12 cellular contexts compared by ENCODE assay signal in the genomic region with DNA sequence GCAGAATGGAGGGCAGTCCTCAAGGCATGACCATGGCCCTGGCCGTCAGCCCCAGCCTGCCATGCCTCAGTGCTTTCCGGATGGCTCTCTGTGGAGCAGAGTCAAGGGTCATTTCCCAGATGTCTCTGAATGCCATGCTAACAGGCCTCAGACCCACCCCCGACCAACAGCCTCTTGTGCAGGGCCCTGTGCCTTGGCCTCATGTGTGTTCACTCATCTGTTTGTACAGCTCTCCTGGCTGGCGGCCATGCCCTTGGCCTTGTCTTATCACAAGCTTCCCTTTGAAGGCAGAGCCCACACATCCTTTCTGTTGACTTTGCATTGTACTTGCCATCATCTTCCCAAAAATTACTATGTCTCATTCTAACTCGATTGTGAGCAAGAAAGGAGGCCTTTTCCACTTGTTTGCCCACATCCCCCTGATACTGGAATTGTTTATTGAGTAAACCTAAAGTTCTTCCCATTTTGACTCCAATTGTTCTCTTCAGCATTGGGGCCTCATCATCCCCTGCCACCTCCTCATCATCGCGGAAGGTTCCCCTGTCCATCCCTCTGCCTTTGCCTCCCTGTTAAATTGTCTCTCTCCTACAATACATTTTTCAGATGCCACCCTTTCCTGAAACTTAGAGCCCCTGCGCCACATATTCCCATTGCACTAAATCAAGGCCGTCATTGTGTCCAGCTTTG. TPM values are rescaled to one million over a fixed set of nuclear protein-coding genes. Genes with fewer than 3 reads are reported as not detected.
DNase-seq lines count a peak whose midpoint lies in the region; ATAC-seq and TF ChIP-seq lines count a peak whose summit lies in the region.
"Had no signal": no experiment of that assay in that cellular context is flagged by ENCODE, and none has a peak within 500 bp of the region (broad histone marks: within the 10 kb centered on the region; RNA-seq: fewer than 3 reads in every experiment).

No MANE protein-coding gene starts in this region.

- no peak overlapping the region for H3K4me3 Mint-ChIP-seq in activated T-cell treated with anti-CD3 and anti-CD28 coated beads, Interleukin-2, amount 50 U/mL, for 72 hours
- H3K4me3 Mint-ChIP-seq: natural killer cell had no signal

- H3K4me1 ChIP-seq in trophoblast cell (ENCODE audit: control insufficient read depth in 1 of 2, insufficient read depth in 2 of 2, low read length in 2 of 2): peaks cover 0 to 5% of the 10 kb centered on the region in 2 experiments
- H3K4me1 ChIP-seq in suprapubic skin: peaks cover 4% of the 10 kb centered on the region
- peaks cover 21% of the 10 kb centered on the region for H3K4me1 ChIP-seq in effector memory CD4-positive, alpha-beta T cell (ENCODE audit: control insufficient read depth, insufficient read depth, low read length, poor library complexity, severe bottlenecking)
- H3K4me1 ChIP-seq in gastrocnemius medialis: no peaks in the 10 kb centered on the region

- peak overlapping the region; percentile 36 for H3K27ac Mint-ChIP-seq in activated T-cell treated with anti-CD3 and anti-CD28 coated beads, Interleukin-2, amount 50 U/mL, for 72 hours

- peaks cover 5% of the 10 kb centered on the region for H3K79me1 ChIP-seq in trophoblast cell (ENCODE audit: low read length)

- peak overlapping the region; percentile 43 for H4K12ac ChIP-seq in trophoblast cell (ENCODE audit: low read depth, low read length)

- peaks cover 2% of the 10 kb centered on the region in 2 donors for H3K36me3 Mint-ChIP-seq in activated T-cell treated with anti-CD3 and anti-CD28 coated beads, Interleukin-2, amount 50 U/mL, for 72 hours (ENCODE audit: insufficient read depth in 2 of 2)

- no peak overlapping the region for H2AFZ ChIP-seq in trophoblast cell (ENCODE audit: insufficient read depth, low read length, poor library complexity)
- H2AFZ ChIP-seq: GM23248 had no signal

- H3K27me3 Mint-ChIP-seq in activated T-cell treated with anti-CD3 and anti-CD28 coated beads, Interleukin-2, amount 50 U/mL, for 72 hours (ENCODE audit: low read depth): no peaks in the 10 kb centered on the region

- no CpG with 5 or more reads among the region's 9 CpGs for WGBS in trophoblast cell (ENCODE audit: extremely low coverage, insufficient coverage, insufficient read length)
- 92% methylated on average over 9 of the region's 9 CpGs for WGBS in suprapubic skin

- no peak overlapping the region for H3K27ac ChIP-seq in trophoblast cell (ENCODE audit: low read depth, low read length)
- H3K27ac ChIP-seq in suprapubic skin: no peak overlapping the region
- H3K27ac ChIP-seq in effector memory CD4-positive, alpha-beta T cell (ENCODE audit: insufficient read depth, low read length, poor library complexity, severe bottlenecking): no peak overlapping the region
- H3K27ac ChIP-seq in gastrocnemius medialis: no peak overlapping the region
- H3K27ac ChIP-seq: epithelial cell of prostate, GM23248 had no signal

- no peak overlapping the region for H3K4me2 ChIP-seq in trophoblast cell (ENCODE audit: low read length)

- H3K79me2 ChIP-seq in trophoblast cell (ENCODE audit: control insufficient read depth, insufficient read depth, low read length, poor library complexity): no peaks in the 10 kb centered on the region

- no peak for TF ChIP-seq CTCF in suprapubic skin (IDR thresholded peaks at IDR 0.05)
- no peak for TF ChIP-seq CTCF in gastrocnemius medialis (IDR thresholded peaks at IDR 0.05 in 4 of 5, conservative IDR thresholded peaks at IDR 0.05 in 1 of 5)

- H3K9me3 ChIP-seq in MG63: no peaks in the 10 kb centered on the region
- H3K9me3 ChIP-seq in trophoblast cell (ENCODE audit: insufficient read depth, low read depth, low read length): no peaks in the 10 kb centered on the region
- H3K9me3 ChIP-seq in suprapubic skin: no peaks in the 10 kb centered on the region
- H3K9me3 ChIP-seq in effector memory CD4-positive, alpha-beta T cell (ENCODE audit: control insufficient read depth, low read length): no peaks in the 10 kb centered on the region
- H3K9me3 ChIP-seq in gastrocnemius medialis: no peaks in the 10 kb centered on the region

- H2AK5ac ChIP-seq in trophoblast cell (ENCODE audit: low read length): no peak overlapping the region

- H3K4me1 Mint-ChIP-seq in activated T-cell treated with anti-CD3 and anti-CD28 coated beads, Interleukin-2, amount 50 U/mL, for 72 hours (ENCODE audit: low read depth): peaks cover 40% of the 10 kb centered on the region

- no peaks in the 10 kb centered on the region for H3K27me3 ChIP-seq in MG63
- H3K27me3 ChIP-seq in trophoblast cell (ENCODE audit: insufficient read depth, low read length): no peaks in the 10 kb centered on the region
- no peaks in the 10 kb centered on the region for H3K27me3 ChIP-seq in suprapubic skin
- H3K27me3 ChIP-seq in effector memory CD4-positive, alpha-beta T cell (replicated peaks; ENCODE audit: control insufficient read depth, insufficient read depth, low read length, poor library complexity, severe bottlenecking): no peaks in the 10 kb centered on the region
- no peaks in the 10 kb centered on the region for H3K27me3 ChIP-seq in gastrocnemius medialis

- H2BK12ac ChIP-seq in trophoblast cell (ENCODE audit: low read length): peak overlapping the region; percentile 40

- no peak overlapping the region for H3K4ac ChIP-seq in trophoblast cell (ENCODE audit: low read depth, low read length)

- no peak overlapping the region for H3K9ac ChIP-seq in trophoblast cell (ENCODE audit: low read length)
- H3K9ac ChIP-seq: GM23248 had no signal

- DNase-seq in activated T-cell treated with anti-CD3 and anti-CD28 coated beads, Interleukin-2, amount 50 U/mL, for 72 hours: no peak
- DNase-seq in activated T-cell treated with anti-CD3 and anti-CD28 coated beads for 4 hours (no peak), MG63 (peak; percentile 15), fibroblast of gingiva (ENCODE audit: low read depth) (peak; percentile 58), trophoblast cell (no peak), suprapubic skin (ENCODE audit: low spot score in 2 of 2) (no peak), gastrocnemius medialis (no peak)
- DNase-seq in effector memory CD4-positive, alpha-beta T cell: no peak
- DNase-seq: natural killer cell had no signal

- peak overlapping the region; percentile 44 for H3K14ac ChIP-seq in trophoblast cell (ENCODE audit: low read length)

- H3K9me3 Mint-ChIP-seq in activated T-cell treated with anti-CD3 and anti-CD28 coated beads, Interleukin-2, amount 50 U/mL, for 72 hours: no peaks in the 10 kb centered on the region
- H3K9me3 Mint-ChIP-seq: natural killer cell had no signal

- intact Hi-C loops in gastrocnemius medialis (cut with DNase I; ENCODE audit: low total_unique reads): no loop called here

- TF ChIP-seq EP300 in suprapubic skin (IDR thresholded peaks at IDR 0.05): no peak

- H3K4me3 ChIP-seq in MG63: no peak overlapping the region
- no peak overlapping the region for H3K4me3 ChIP-seq in trophoblast cell (ENCODE audit: low read depth, low read length)
- no peak overlapping the region for H3K4me3 ChIP-seq in suprapubic skin
- H3K4me3 ChIP-seq in effector memory CD4-positive, alpha-beta T cell (ENCODE audit: insufficient read depth, low read depth, low read length, poor library complexity, severe bottlenecking): no peak overlapping the region
- no peak overlapping the region for H3K4me3 ChIP-seq in gastrocnemius medialis
- H3K4me3 ChIP-seq: GM23248 had no signal

- in situ Hi-C loops in gastrocnemius medialis (cut with MboI; ENCODE audit: low sequenced_read_pairs in 4 of 4): no loop called here

- ATAC-seq in activated T-cell treated with anti-CD3 and anti-CD28 coated beads, Interleukin-2, amount 50 U/mL, for 72 hours (replicated peaks in 1 of 2): no peak
- no peak for ATAC-seq in gastrocnemius medialis
- ATAC-seq: left lobe of liver had no signal

- TF ChIP-seq POLR2A in suprapubic skin (IDR thresholded peaks at IDR 0.05) (no peak), gastrocnemius medialis (IDR thresholded peaks at IDR 0.05) (no peak)

- peak overlapping the region; percentile 14 for H4K91ac ChIP-seq in trophoblast cell (ENCODE audit: low read depth, low read length)

- peak overlapping the region; percentile 31 for H2BK5ac ChIP-seq in trophoblast cell (ENCODE audit: low read depth, low read length, poor library complexity)

- peak overlapping the region; percentile 6 for H3K18ac ChIP-seq in trophoblast cell (ENCODE audit: low read length)

- H2BK120ac ChIP-seq in trophoblast cell (ENCODE audit: insufficient read depth, low read length, poor library complexity): no peak overlapping the region

- no peaks in the 10 kb centered on the region for H3K36me3 ChIP-seq in MG63
- H3K36me3 ChIP-seq in trophoblast cell (ENCODE audit: control insufficient read depth in 1 of 2, insufficient read depth in 2 of 2, low read length in 2 of 2): peaks cover 0 to 2% of the 10 kb centered on the region in 2 experiments
- H3K36me3 ChIP-seq in suprapubic skin: no peaks in the 10 kb centered on the region
- H3K36me3 ChIP-seq in effector memory CD4-positive, alpha-beta T cell (ENCODE audit: control insufficient read depth, insufficient read depth, low read length): peaks cover 6% of the 10 kb centered on the region
- H3K36me3 ChIP-seq in gastrocnemius medialis: no peaks in the 10 kb centered on the region

- H3K23ac ChIP-seq in trophoblast cell (ENCODE audit: low read length): no peak overlapping the region

- no peak overlapping the region for H4K8ac ChIP-seq in trophoblast cell (ENCODE audit: low read depth, low read length)

RNA-seq across cellular contexts. Expression of gene CA5B, which starts 6.3 kb away (rescaled TPM):
- 10 to 100 TPM; 10.5 to 11.7 TPM for total RNA-seq in activated T-cell treated with anti-CD3 and anti-CD28 coated beads, Interleukin-2, amount 50 U/mL, for 72 hours
- total RNA-seq in MG63 (2014; rRNA removed; shearing (Covaris generic); ENCODE audit: low replicate concordance): 1.1 and 3.4 TPM in 2 replicates
- polyA plus RNA-seq in trophoblast cell (2013): 11.6 and 12.3 TPM in 2 replicates
- total RNA-seq in suprapubic skin: 10 to 100 TPM in 1 of 4 donors, 1 to 10 TPM in 3; 6.8 to 32.3 (median 7.9) TPM
- total RNA-seq in gastrocnemius medialis: 1 to 10 TPM in 3 of 4 donors, under 1 TPM in 1; 0.24 to 3.4 (median 1.8) TPM

RNA-seq across cellular contexts. Expression of gene ZRSR2, which starts 46.0 kb away (rescaled TPM):
- total RNA-seq in activated T-cell treated with anti-CD3 and anti-CD28 coated beads, Interleukin-2, amount 50 U/mL, for 72 hours: 10 to 100 TPM; 15.3 to 27.2 TPM
- 1.8 and 1.9 TPM in 2 replicates for total RNA-seq in MG63 (2014; rRNA removed; shearing (Covaris generic); ENCODE audit: low replicate concordance)
- polyA plus RNA-seq in trophoblast cell (2013): 8.5 and 8.6 TPM in 2 replicates
- 10 to 100 TPM in 1 of 4 donors, 1 to 10 TPM in 3; 2.3 to 11.5 (median 6.1) TPM for total RNA-seq in suprapubic skin
- 1 to 10 TPM; 3.9 to 8.4 (median 6.9) TPM for total RNA-seq in gastrocnemius medialis

Comparison
In these comparisons a context has a peak if more than half of its experiments do, and no peak if none do; other contexts are left out.
1. DNase-seq: peak in MG63 (single experiment) and fibroblast of gingiva (single experiment); none in activated T-cell treated with anti-CD3 and anti-CD28 coated beads, Interleukin-2, amount 50 U/mL, for 72 hours (0 of 2), activated T-cell treated with anti-CD3 and anti-CD28 coated beads for 4 hours (single experiment), trophoblast cell (0 of 2), suprapubic skin (0 of 2), effector memory CD4-positive, alpha-beta T cell (0 of 3) and gastrocnemius medialis (0 of 2).